17 cellular contexts compared by ENCODE assay signal in genomic region chr10:48567346-48567745, GRCh38. TPM values are rescaled to one million over a fixed set of nuclear protein-coding genes. Genes with fewer than 3 reads are reported as not detected.
A peak's percentile ranks its signal among the peaks of the same experiment; 100 is the strongest.
DNase-seq lines count a peak whose midpoint lies in the region; ATAC-seq and TF ChIP-seq lines count a peak whose summit lies in the region.
"Had no signal": no experiment of that assay in that cellular context is flagged by ENCODE, and none has a peak within 500 bp of the region (broad histone marks: within the 10 kb centered on the region; RNA-seq: fewer than 3 reads in every experiment).

No MANE protein-coding gene starts in this region.

- H3K4me1 Mint-ChIP-seq in HFFc6 (ENCODE audit: low read depth) = peaks cover 41% of the 10 kb centered on the region
- H3K4me1 Mint-ChIP-seq in mesothelial cell of epicardium = peaks cover 9% of the 10 kb centered on the region
- H3K4me1 Mint-ChIP-seq in activated naive CD4-positive, alpha-beta T cell treated with anti-CD3 and anti-CD28 coated beads, Interleukin-2, amount 10 ng/mL, durations not matched to agents 7 days and 5 days = no peaks in the 10 kb centered on the region
- H3K4me1 Mint-ChIP-seq: CD4-positive, alpha-beta memory T cell had no signal

- 88 to 91% methylated on average over 3 of the region's 3 CpGs for WGBS in heart right ventricle, 2 donors

- H3K36me3 ChIP-seq in heart right ventricle (no peaks in the 10 kb centered on the region), vagina (no peaks in the 10 kb centered on the region)
- H3K36me3 ChIP-seq: HAP-1 had no signal

- peaks cover 56% of the 10 kb centered on the region for H3K36me3 Mint-ChIP-seq in HFFc6 (ENCODE audit: low read depth)
- no peaks in the 10 kb centered on the region for H3K36me3 Mint-ChIP-seq in mesothelial cell of epicardium
- no peaks in the 10 kb centered on the region for H3K36me3 Mint-ChIP-seq in activated naive CD4-positive, alpha-beta T cell treated with anti-CD3 and anti-CD28 coated beads, Interleukin-2, amount 10 ng/mL, durations not matched to agents 7 days and 5 days
- H3K36me3 Mint-ChIP-seq: CD4-positive, alpha-beta memory T cell had no signal

- H3K4me3 ChIP-seq in heart right ventricle = no peak overlapping the region
- H3K4me3 ChIP-seq in vagina = no peak overlapping the region
- H3K4me3 ChIP-seq: GM23248, HAP-1 had no signal

- H3K4me3 Mint-ChIP-seq in HFFc6 (no peak overlapping the region), mesothelial cell of epicardium (no peak overlapping the region)
- H3K4me3 Mint-ChIP-seq in activated naive CD4-positive, alpha-beta T cell treated with anti-CD3 and anti-CD28 coated beads, Interleukin-2, amount 10 ng/mL, durations not matched to agents 7 days and 5 days = no peak overlapping the region
- H3K4me3 Mint-ChIP-seq: CD4-positive, alpha-beta memory T cell had no signal

- intact Hi-C loops in cardiac septum (cut with DNase I) = no loop called here
- intact Hi-C loops in heart right ventricle (cut with DNase I) = no loop called here
- intact Hi-C loops in vagina (cut with DNase I) = no loop called here

- H3K27ac ChIP-seq in heart right ventricle = no peak overlapping the region
- no peak overlapping the region for H3K27ac ChIP-seq in vagina
- H3K27ac ChIP-seq: GM23248 had no signal

- H3K27me3 ChIP-seq in heart right ventricle (no peaks in the 10 kb centered on the region), vagina (no peaks in the 10 kb centered on the region)

- CTCF ChIA-PET in activated naive CD4-positive, alpha-beta T cell treated with anti-CD3 and anti-CD28 coated beads, Interleukin-2, amount 10 ng/mL, durations not matched to agents 7 days and 5 days (lab: Charles Lee) = no interaction called here

- no peaks in the 10 kb centered on the region for H3K4me1 ChIP-seq in heart right ventricle
- H3K4me1 ChIP-seq in vagina = no peaks in the 10 kb centered on the region
- H3K4me1 ChIP-seq: HAP-1 had no signal

- no peaks in the 10 kb centered on the region for H3K9me3 ChIP-seq in heart right ventricle
- no peaks in the 10 kb centered on the region for H3K9me3 ChIP-seq in vagina
- H3K9me3 ChIP-seq: HAP-1 had no signal

- H3K9me3 Mint-ChIP-seq in HFFc6 (no peaks in the 10 kb centered on the region), mesothelial cell of epicardium (peaks cover 2% of the 10 kb centered on the region)
- H3K9me3 Mint-ChIP-seq in activated naive CD4-positive, alpha-beta T cell treated with anti-CD3 and anti-CD28 coated beads, Interleukin-2, amount 10 ng/mL, durations not matched to agents 7 days and 5 days = no peaks in the 10 kb centered on the region
- H3K9me3 Mint-ChIP-seq: CD4-positive, alpha-beta memory T cell had no signal

- H3K27ac Mint-ChIP-seq in HFFc6 (peak overlapping the region; percentile 29; the same call in 1 of the 2 replicates), mesothelial cell of epicardium (peak overlapping the region; percentile 9)
- no peak overlapping the region for H3K27ac Mint-ChIP-seq in activated naive CD4-positive, alpha-beta T cell treated with anti-CD3 and anti-CD28 coated beads, Interleukin-2, amount 10 ng/mL, durations not matched to agents 7 days and 5 days
- H3K27ac Mint-ChIP-seq: CD4-positive, alpha-beta memory T cell had no signal

- H3K27me3 Mint-ChIP-seq in HFFc6 (ENCODE audit: insufficient read depth) (no peaks in the 10 kb centered on the region; the same call in 1 of the 2 replicates), mesothelial cell of epicardium (ENCODE audit: low read depth) (peaks cover 32% of the 10 kb centered on the region)
- peaks cover 29% of the 10 kb centered on the region for H3K27me3 Mint-ChIP-seq in activated naive CD4-positive, alpha-beta T cell treated with anti-CD3 and anti-CD28 coated beads, Interleukin-2, amount 10 ng/mL, durations not matched to agents 7 days and 5 days
- H3K27me3 Mint-ChIP-seq: CD4-positive, alpha-beta memory T cell had no signal

- TF ChIP-seq POLR2A in vagina (IDR thresholded peaks at IDR 0.05) = no peak

- TF ChIP-seq CTCF in heart right ventricle (IDR thresholded peaks at IDR 0.05) = no peak
- TF ChIP-seq CTCF in HFFc6 (IDR thresholded peaks at IDR 0.05) = no peak
- TF ChIP-seq CTCF in mesothelial cell of epicardium (IDR thresholded peaks at IDR 0.05; ENCODE audit: unreplicated experiment) = no peak
- TF ChIP-seq CTCF in vagina (IDR thresholded peaks at IDR 0.05) = no peak

- ATAC-seq in heart right ventricle = no peak
- ATAC-seq in HG02763 (IDR thresholded peaks at IDR 0.05; ENCODE audit: unreplicated experiment) = no peak

- peak; percentile 7 for DNase-seq in cardiac septum (ENCODE audit: low spot score)
- no peak for DNase-seq in heart right ventricle
- DNase-seq in HFFc6 = no peak
- no peak for DNase-seq in mesothelial cell of epicardium (ENCODE audit: low spot score in 2 of 2, unreplicated experiment in 2 of 2)
- peak; percentile 56 to 64 for DNase-seq in vagina (ENCODE audit: extremely low spot score in 2 of 2)
- DNase-seq in anterior cingulate cortex (lab: John Stamatoyannopoulos, UW) = no peak
- DNase-seq in activated naive CD4-positive, alpha-beta T cell treated with anti-CD3 and anti-CD28 coated beads, Interleukin-2, amount 10 ng/mL, durations not matched to agents 7 days and 5 days = no peak
- DNase-seq: C1 segment of cervical spinal cord; Calu3; CD4-positive, alpha-beta memory T cell; COR-L47; DMS53; DMS79 treated with DMSO at 0.1 percent for 48 hours; GF-D8; GM23248 had no signal

RNA-seq across cellular contexts. Expression of gene ARHGAP22, which starts 37.5 kb away (rescaled TPM):
- total RNA-seq in cardiac septum = 4.4 TPM
- total RNA-seq in heart right ventricle = 1 to 10 TPM; 2.2 to 9.3 (median 3.0) TPM
- polyA plus RNA-seq in heart right ventricle = 1 to 10 TPM; 1.5 to 2.5 TPM
- 100 to 1,000 TPM in 1 of 6 experiments, 10 to 100 TPM in 5; 74.3 to 117 (median 95.7) TPM for total RNA-seq in HFFc6 (2021; fragmentation: NEBNext Ultra II Directional; extraction: Animal tissue kit (Norgen Biotek cat#: 25700))
- total RNA-seq in mesothelial cell of epicardium = 2.9 to 5.1 TPM (median 4.1 TPM) in 3 replicates
- total RNA-seq in vagina = 3.2 TPM
- polyA plus RNA-seq: CD4-positive, alpha-beta memory T cell had no signal

Comparison
In these comparisons a context has a peak if more than half of its experiments do, and no peak if none do; other contexts are left out.
1. DNase-seq: peak in cardiac septum (single experiment) and vagina (2 of 2); none in heart right ventricle (0 of 2), HFFc6 (single experiment), mesothelial cell of epicardium (0 of 2), anterior cingulate cortex (0 of 58) and activated naive CD4-positive, alpha-beta T cell treated with anti-CD3 and anti-CD28 coated beads, Interleukin-2, amount 10 ng/mL, durations not matched to agents 7 days and 5 days (single experiment).
2. RNA of gene ARHGAP22, which starts 37.5 kb away (total RNA-seq): 74.3 to 117 TPM in HFFc6; 4.4 TPM in cardiac septum (single experiment), 3.2 TPM in vagina (single experiment), 2.2 to 9.3 TPM in heart right ventricle and 2.9 to 5.1 TPM in mesothelial cell of epicardium; every median in the first group is over 4 times any median in the second.